5 cellular contexts compared by ENCODE assay signal in the genomic region with DNA sequence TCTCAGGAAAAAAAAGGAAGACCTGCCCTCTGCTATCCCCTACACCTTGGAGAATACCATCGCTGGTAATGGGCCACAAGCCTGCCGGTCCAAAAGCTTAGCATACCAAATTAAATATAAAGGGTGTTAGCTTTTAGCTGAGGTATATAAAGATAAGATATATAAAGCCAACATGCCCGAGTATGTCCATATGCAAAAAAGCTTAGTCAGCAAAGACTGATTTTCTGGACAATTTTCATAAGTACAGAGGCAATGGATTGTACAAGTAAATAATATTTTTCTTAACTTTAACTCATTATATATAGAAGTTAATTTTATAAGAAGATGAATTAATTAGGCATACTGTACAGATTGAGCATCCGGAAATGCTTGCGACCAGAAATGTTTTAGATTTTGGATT.
TF ChIP-seq lines count a peak whose summit lies in the region.

No MANE protein-coding gene starts in this region.

TF ChIP-seq in SK-N-SH, 30 proteins besides CTCF, POLR2A, EP300 and RAD21:
- TF ChIP-seq NRF1 (IDR thresholded peaks at IDR 0.05; ENCODE audit: low read depth, low read length) (no peak), TEAD4 (IDR thresholded peaks at IDR 0.05; ENCODE audit: borderline replicate concordance, insufficient read depth) (no peak), RFX5 (IDR thresholded peaks at IDR 0.05; ENCODE audit: low read length) (no peak), SIN3A (IDR thresholded peaks at IDR 0.05; ENCODE audit: borderline replicate concordance, low read depth, low read length) (no peak), MEF2A (IDR thresholded peaks at IDR 0.05; ENCODE audit: borderline replicate concordance, low read depth) (no peak), TAF1 (IDR thresholded peaks at IDR 0.05; ENCODE audit: borderline replicate concordance, low read depth, low read length) (no peak), GATA2 (CRISPR knock-in tag; IDR thresholded peaks at IDR 0.05) (no peak), ELF1 (IDR thresholded peaks at IDR 0.05) (no peak), FOXM1 (IDR thresholded peaks at IDR 0.05; ENCODE audit: low read depth) (no peak), FOSL2 (IDR thresholded peaks at IDR 0.05; ENCODE audit: borderline replicate concordance, low read depth) (no peak), RCOR1 (IDR thresholded peaks at IDR 0.05; ENCODE audit: low read length) (no peak), RXRA (IDR thresholded peaks at IDR 0.05; ENCODE audit: borderline replicate concordance, low read depth) (no peak), JUND (IDR thresholded peaks at IDR 0.05) (no peak), YY1 (IDR thresholded peaks at IDR 0.05; ENCODE audit: low read depth) (no peak)
- TF ChIP-seq, protein P1, sequence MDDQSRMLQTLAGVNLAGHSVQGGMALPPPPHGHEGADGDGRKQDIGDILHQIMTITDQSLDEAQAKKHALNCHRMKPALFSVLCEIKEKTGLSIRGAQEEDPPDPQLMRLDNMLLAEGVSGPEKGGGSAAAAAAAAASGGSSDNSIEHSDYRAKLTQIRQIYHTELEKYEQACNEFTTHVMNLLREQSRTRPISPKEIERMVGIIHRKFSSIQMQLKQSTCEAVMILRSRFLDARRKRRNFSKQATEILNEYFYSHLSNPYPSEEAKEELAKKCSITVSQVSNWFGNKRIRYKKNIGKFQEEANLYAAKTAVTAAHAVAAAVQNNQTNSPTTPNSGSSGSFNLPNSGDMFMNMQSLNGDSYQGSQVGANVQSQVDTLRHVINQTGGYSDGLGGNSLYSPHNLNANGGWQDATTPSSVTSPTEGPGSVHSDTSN (IDR thresholded peaks at IDR 0.05) = no peak
- TF ChIP-seq, protein P2, sequence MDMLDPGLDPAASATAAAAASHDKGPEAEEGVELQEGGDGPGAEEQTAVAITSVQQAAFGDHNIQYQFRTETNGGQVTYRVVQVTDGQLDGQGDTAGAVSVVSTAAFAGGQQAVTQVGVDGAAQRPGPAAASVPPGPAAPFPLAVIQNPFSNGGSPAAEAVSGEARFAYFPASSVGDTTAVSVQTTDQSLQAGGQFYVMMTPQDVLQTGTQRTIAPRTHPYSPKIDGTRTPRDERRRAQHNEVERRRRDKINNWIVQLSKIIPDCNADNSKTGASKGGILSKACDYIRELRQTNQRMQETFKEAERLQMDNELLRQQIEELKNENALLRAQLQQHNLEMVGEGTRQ (IDR thresholded peaks at IDR 0.05; ENCODE audit: borderline replicate concordance, low read depth, low read length) = no peak

TF ChIP-seq in SK-N-SH treated with all-trans-retinoic acid at 6 μM for 48 hours, 23 proteins besides CTCF, POLR2A, EP300 and RAD21 (continues in another document):
- TF ChIP-seq ZFP30 (CRISPR knock-in tag; IDR thresholded peaks at IDR 0.05) (no peak), TCF4 (CRISPR knock-in tag; IDR thresholded peaks at IDR 0.05; ENCODE audit: borderline replicate concordance) (no peak), CSDC2 (CRISPR knock-in tag; IDR thresholded peaks at IDR 0.05) (no peak), TOX (CRISPR knock-in tag; IDR thresholded peaks at IDR 0.05; ENCODE audit: borderline replicate concordance) (no peak), ZNF565 (CRISPR knock-in tag; conservative IDR thresholded peaks at IDR 0.05; ENCODE audit: low read depth) (no peak), BACH2 (CRISPR knock-in tag; IDR thresholded peaks at IDR 0.05; ENCODE audit: borderline replicate concordance) (no peak), ESRRG (CRISPR knock-in tag; IDR thresholded peaks at IDR 0.05) (no peak), ZNF8 (CRISPR knock-in tag; IDR thresholded peaks at IDR 0.05) (no peak), ZFP3 (CRISPR knock-in tag; IDR thresholded peaks at IDR 0.05) (no peak)
- TF ChIP-seq, protein P3, sequence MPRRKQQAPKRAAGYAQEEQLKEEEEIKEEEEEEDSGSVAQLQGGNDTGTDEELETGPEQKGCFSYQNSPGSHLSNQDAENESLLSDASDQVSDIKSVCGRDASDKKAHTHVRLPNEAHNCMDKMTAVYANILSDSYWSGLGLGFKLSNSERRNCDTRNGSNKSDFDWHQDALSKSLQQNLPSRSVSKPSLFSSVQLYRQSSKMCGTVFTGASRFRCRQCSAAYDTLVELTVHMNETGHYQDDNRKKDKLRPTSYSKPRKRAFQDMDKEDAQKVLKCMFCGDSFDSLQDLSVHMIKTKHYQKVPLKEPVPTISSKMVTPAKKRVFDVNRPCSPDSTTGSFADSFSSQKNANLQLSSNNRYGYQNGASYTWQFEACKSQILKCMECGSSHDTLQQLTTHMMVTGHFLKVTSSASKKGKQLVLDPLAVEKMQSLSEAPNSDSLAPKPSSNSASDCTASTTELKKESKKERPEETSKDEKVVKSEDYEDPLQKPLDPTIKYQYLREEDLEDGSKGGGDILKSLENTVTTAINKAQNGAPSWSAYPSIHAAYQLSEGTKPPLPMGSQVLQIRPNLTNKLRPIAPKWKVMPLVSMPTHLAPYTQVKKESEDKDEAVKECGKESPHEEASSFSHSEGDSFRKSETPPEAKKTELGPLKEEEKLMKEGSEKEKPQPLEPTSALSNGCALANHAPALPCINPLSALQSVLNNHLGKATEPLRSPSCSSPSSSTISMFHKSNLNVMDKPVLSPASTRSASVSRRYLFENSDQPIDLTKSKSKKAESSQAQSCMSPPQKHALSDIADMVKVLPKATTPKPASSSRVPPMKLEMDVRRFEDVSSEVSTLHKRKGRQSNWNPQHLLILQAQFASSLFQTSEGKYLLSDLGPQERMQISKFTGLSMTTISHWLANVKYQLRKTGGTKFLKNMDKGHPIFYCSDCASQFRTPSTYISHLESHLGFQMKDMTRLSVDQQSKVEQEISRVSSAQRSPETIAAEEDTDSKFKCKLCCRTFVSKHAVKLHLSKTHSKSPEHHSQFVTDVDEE (CRISPR knock-in tag; IDR thresholded peaks at IDR 0.05) = no peak

TF ChIP-seq in HepG2, 621 proteins besides CTCF, POLR2A, EP300 and RAD21 (continues in another document):
- TF ChIP-seq MAFF (IDR thresholded peaks at IDR 0.05; ENCODE audit: low read depth, low read length) (peak; percentile 99), NFRKB (IDR thresholded peaks at IDR 0.05) (no peak), ZBTB1 (CRISPR knock-in tag; IDR thresholded peaks at IDR 0.05; ENCODE audit: borderline replicate concordance) (no peak), GPBP1L1 (CRISPR knock-in tag; IDR thresholded peaks at IDR 0.05) (no peak), ZNF598 (CRISPR knock-in tag; IDR thresholded peaks at IDR 0.05; ENCODE audit: borderline replicate concordance) (no peak), ATM (IDR thresholded peaks at IDR 0.05; ENCODE audit: borderline replicate concordance) (no peak), ZNF121 (CRISPR knock-in tag; IDR thresholded peaks at IDR 0.05) (no peak), SALL2 (CRISPR knock-in tag; IDR thresholded peaks at IDR 0.05) (no peak), CCDC6 (CRISPR knock-in tag; IDR thresholded peaks at IDR 0.05) (no peak)

TF ChIP-seq in IMR-90, 13 proteins besides CTCF, POLR2A, EP300 and RAD21:
- peak; percentile 98 for TF ChIP-seq MAFK (IDR thresholded peaks at IDR 0.05; ENCODE audit: low read depth, low read length)
- TF ChIP-seq, protein P4, sequence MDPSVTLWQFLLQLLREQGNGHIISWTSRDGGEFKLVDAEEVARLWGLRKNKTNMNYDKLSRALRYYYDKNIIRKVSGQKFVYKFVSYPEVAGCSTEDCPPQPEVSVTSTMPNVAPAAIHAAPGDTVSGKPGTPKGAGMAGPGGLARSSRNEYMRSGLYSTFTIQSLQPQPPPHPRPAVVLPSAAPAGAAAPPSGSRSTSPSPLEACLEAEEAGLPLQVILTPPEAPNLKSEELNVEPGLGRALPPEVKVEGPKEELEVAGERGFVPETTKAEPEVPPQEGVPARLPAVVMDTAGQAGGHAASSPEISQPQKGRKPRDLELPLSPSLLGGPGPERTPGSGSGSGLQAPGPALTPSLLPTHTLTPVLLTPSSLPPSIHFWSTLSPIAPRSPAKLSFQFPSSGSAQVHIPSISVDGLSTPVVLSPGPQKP (IDR thresholded peaks at IDR 0.05; ENCODE audit: borderline replicate concordance, low read depth, low read length) = no peak
- no peak for TF ChIP-seq MXI1 (IDR thresholded peaks at IDR 0.05; ENCODE audit: borderline replicate concordance, low read depth, low read length)

TF ChIP-seq in H1, 55 proteins besides CTCF, POLR2A, EP300 and RAD21:
- TF ChIP-seq MAFK (IDR thresholded peaks at IDR 0.05; ENCODE audit: low read depth, low read length) (peak; percentile 77; the same call in 1 of the 2 replicates), KDM1A (IDR thresholded peaks at IDR 0.05; ENCODE audit: borderline replicate concordance, low read length) (no peak)
